17 cellular contexts compared by ENCODE assay signal in the genomic region with DNA sequence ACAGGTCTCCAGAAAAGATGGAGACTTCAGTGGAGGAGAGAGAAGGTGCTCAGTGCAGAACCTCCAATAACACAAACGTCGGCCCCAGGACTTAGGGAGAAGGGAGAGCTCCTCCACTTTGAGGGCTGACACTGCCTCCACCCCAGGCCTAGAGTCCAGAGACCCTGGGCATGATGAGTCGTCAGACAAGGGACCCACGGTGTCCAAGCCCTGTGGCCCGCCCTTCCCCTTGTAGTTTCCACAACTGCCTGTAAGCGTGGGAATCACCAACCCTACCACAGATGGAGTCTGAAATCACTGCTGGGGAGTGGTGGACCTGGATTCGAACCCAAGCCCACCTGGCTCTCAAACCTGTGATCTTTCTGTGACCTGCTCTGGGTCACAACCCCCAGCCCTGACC.
DNase-seq lines count a peak whose midpoint lies in the region; ATAC-seq and TF ChIP-seq lines count a peak whose summit lies in the region.
"Had no signal": no experiment of that assay in that cellular context is flagged by ENCODE, and none has a peak within 500 bp of the region (broad histone marks: within the 10 kb centered on the region; RNA-seq: fewer than 3 reads in every experiment).

No MANE protein-coding gene starts in this region.

- no peak overlapping the region for H3K4me2 ChIP-seq in osteoblast (ENCODE audit: insufficient read depth, low read length)
- H3K4me2 ChIP-seq: GM23338 had no signal

- H3K27me3 ChIP-seq in lower lobe of right lung (ENCODE audit: low read depth) (peaks cover 6% of the 10 kb centered on the region), osteoblast (ENCODE audit: insufficient read depth, low read length) (no peaks in the 10 kb centered on the region), BE2C (no peaks in the 10 kb centered on the region)

- no peaks in the 10 kb centered on the region for H3K36me3 Mint-ChIP-seq in natural killer cell treated with Interleukin-12 subunit alpha and Interleukin-12 subunit beta and Interleukin-15 and Interleukin-18, amount 100 ng/mL, for 72 hours
- H3K36me3 Mint-ChIP-seq in natural killer cell: no peaks in the 10 kb centered on the region
- H3K36me3 Mint-ChIP-seq in activated T-helper 2 cell treated with anti-CD3 and anti-CD28 coated beads, Interferon-gamma antibody, Interleukin-2, Interleukin-4, amounts not matched to agents 10 μg/mL and 5 μg/mL and 100 μg/mL, durations not matched to agents 14 hours and 24 hours and 36 hours (ENCODE audit: low read depth): no peaks in the 10 kb centered on the region
- H3K36me3 Mint-ChIP-seq in activated CD4-positive, alpha-beta T cell treated with anti-CD3 and anti-CD28 coated beads, Interleukin-2, amount 10 ng/mL, durations not matched to agents 7 days and 5 days (ENCODE audit: low read depth): no peaks in the 10 kb centered on the region
- H3K36me3 Mint-ChIP-seq: CD14-positive monocyte; CD4-positive, alpha-beta memory T cell had no signal

- H4K20me1 ChIP-seq in osteoblast (ENCODE audit: insufficient read depth, low read length): no peaks in the 10 kb centered on the region

- no peak overlapping the region for H3K4me3 Mint-ChIP-seq in natural killer cell treated with Interleukin-12 subunit alpha and Interleukin-12 subunit beta and Interleukin-15 and Interleukin-18, amount 100 ng/mL, for 72 hours
- no peak overlapping the region for H3K4me3 Mint-ChIP-seq in natural killer cell
- H3K4me3 Mint-ChIP-seq in activated T-helper 2 cell treated with anti-CD3 and anti-CD28 coated beads, Interferon-gamma antibody, Interleukin-2, Interleukin-4, amounts not matched to agents 10 μg/mL and 5 μg/mL and 100 μg/mL, durations not matched to agents 14 hours and 24 hours and 36 hours (ENCODE audit: low read depth): no peak overlapping the region
- H3K4me3 Mint-ChIP-seq in activated CD4-positive, alpha-beta T cell treated with anti-CD3 and anti-CD28 coated beads, Interleukin-2, amount 10 ng/mL, durations not matched to agents 7 days and 5 days: no peak overlapping the region
- H3K4me3 Mint-ChIP-seq: B cell, CD14-positive monocyte, GM23338 had no signal

- no peak for TF ChIP-seq CTCF in natural killer cell (IDR thresholded peaks at IDR 0.05)
- TF ChIP-seq CTCF in lower lobe of right lung (IDR thresholded peaks at IDR 0.05): no peak
- TF ChIP-seq CTCF in osteoblast (IDR thresholded peaks at IDR 0.05; ENCODE audit: extremely low read depth, low read depth, low read length): no peak
- no peak for TF ChIP-seq CTCF in BE2C (IDR thresholded peaks at IDR 0.05; ENCODE audit: low read depth, low read length)

- no peaks in the 10 kb centered on the region for H3K79me2 ChIP-seq in osteoblast (ENCODE audit: insufficient read depth, low read length)

- intact Hi-C loops in natural killer cell (cut with micrococcal nuclease) (no loop called here), lower lobe of right lung (cut with DNase I) (no loop called here)
- intact Hi-C loops in activated T-helper 2 cell treated with anti-CD3 and anti-CD28 coated beads, Interferon-gamma antibody, Interleukin-2, Interleukin-4, amounts not matched to agents 10 μg/mL and 5 μg/mL and 100 μg/mL, durations not matched to agents 14 hours and 24 hours and 36 hours (cut with micrococcal nuclease): no loop called here

- CTCF ChIA-PET in activated CD4-positive, alpha-beta T cell treated with anti-CD3 and anti-CD28 coated beads, Interleukin-2, amount 10 ng/mL, durations not matched to agents 7 days and 5 days (lab: Charles Lee): no interaction called here

- H3K9me3 Mint-ChIP-seq in natural killer cell treated with Interleukin-12 subunit alpha and Interleukin-12 subunit beta and Interleukin-15 and Interleukin-18, amount 100 ng/mL, for 72 hours: peaks cover 3% of the 10 kb centered on the region
- no peaks in the 10 kb centered on the region for H3K9me3 Mint-ChIP-seq in natural killer cell
- H3K9me3 Mint-ChIP-seq in activated T-helper 2 cell treated with anti-CD3 and anti-CD28 coated beads, Interferon-gamma antibody, Interleukin-2, Interleukin-4, amounts not matched to agents 10 μg/mL and 5 μg/mL and 100 μg/mL, durations not matched to agents 14 hours and 24 hours and 36 hours: no peaks in the 10 kb centered on the region
- H3K9me3 Mint-ChIP-seq in activated CD4-positive, alpha-beta T cell treated with anti-CD3 and anti-CD28 coated beads, Interleukin-2, amount 10 ng/mL, durations not matched to agents 7 days and 5 days: no peaks in the 10 kb centered on the region

- H3K4me3 ChIP-seq in lower lobe of right lung (no peak overlapping the region), osteoblast (ENCODE audit: insufficient read depth, low read length) (no peak overlapping the region), BE2C (ENCODE audit: low read depth, low read length) (no peak overlapping the region)
- H3K4me3 ChIP-seq: GM23338 had no signal

- ATAC-seq in natural killer cell treated with Interleukin-12 subunit alpha and Interleukin-12 subunit beta and Interleukin-15 and Interleukin-18, amount 100 ng/mL, for 72 hours: no peak
- ATAC-seq in natural killer cell: no peak
- no peak for ATAC-seq in lower lobe of right lung
- ATAC-seq: GM23338 had no signal

- H3K9me3 ChIP-seq in lower lobe of right lung (no peaks in the 10 kb centered on the region), osteoblast (ENCODE audit: low read depth, low read length) (no peaks in the 10 kb centered on the region), BE2C (no peaks in the 10 kb centered on the region)

- POLR2A ChIA-PET in activated CD4-positive, alpha-beta T cell treated with anti-CD3 and anti-CD28 coated beads, Interleukin-2, amount 10 ng/mL, durations not matched to agents 7 days and 5 days (lab: Charles Lee): no interaction called here

- H3K27ac Mint-ChIP-seq in natural killer cell treated with Interleukin-12 subunit alpha and Interleukin-12 subunit beta and Interleukin-15 and Interleukin-18, amount 100 ng/mL, for 72 hours: no peak overlapping the region
- H3K27ac Mint-ChIP-seq in natural killer cell: no peak overlapping the region
- no peak overlapping the region for H3K27ac Mint-ChIP-seq in activated T-helper 2 cell treated with anti-CD3 and anti-CD28 coated beads, Interferon-gamma antibody, Interleukin-2, Interleukin-4, amounts not matched to agents 10 μg/mL and 5 μg/mL and 100 μg/mL, durations not matched to agents 14 hours and 24 hours and 36 hours
- H3K27ac Mint-ChIP-seq in activated CD4-positive, alpha-beta T cell treated with anti-CD3 and anti-CD28 coated beads, Interleukin-2, amount 10 ng/mL, durations not matched to agents 7 days and 5 days: no peak overlapping the region
- H3K27ac Mint-ChIP-seq: B cell, CD14-positive monocyte, GM23338 had no signal

- H3K4me1 ChIP-seq in lower lobe of right lung: no peaks in the 10 kb centered on the region
- no peaks in the 10 kb centered on the region for H3K4me1 ChIP-seq in osteoblast (ENCODE audit: insufficient read depth, low read length)
- H3K4me1 ChIP-seq in BE2C: no peaks in the 10 kb centered on the region

- no peaks in the 10 kb centered on the region for H3K4me1 Mint-ChIP-seq in natural killer cell treated with Interleukin-12 subunit alpha and Interleukin-12 subunit beta and Interleukin-15 and Interleukin-18, amount 100 ng/mL, for 72 hours (ENCODE audit: low read depth in 2 of 2)
- H3K4me1 Mint-ChIP-seq in natural killer cell: no peaks in the 10 kb centered on the region
- no peaks in the 10 kb centered on the region for H3K4me1 Mint-ChIP-seq in activated T-helper 2 cell treated with anti-CD3 and anti-CD28 coated beads, Interferon-gamma antibody, Interleukin-2, Interleukin-4, amounts not matched to agents 10 μg/mL and 5 μg/mL and 100 μg/mL, durations not matched to agents 14 hours and 24 hours and 36 hours (ENCODE audit: low read depth)
- H3K4me1 Mint-ChIP-seq in activated CD4-positive, alpha-beta T cell treated with anti-CD3 and anti-CD28 coated beads, Interleukin-2, amount 10 ng/mL, durations not matched to agents 7 days and 5 days: no peaks in the 10 kb centered on the region
- H3K4me1 Mint-ChIP-seq: B cell, CD14-positive monocyte had no signal

- peak; percentile 23 for DNase-seq in natural killer cell treated with Interleukin-12 subunit alpha and Interleukin-12 subunit beta and Interleukin-15 and Interleukin-18, amount 100 ng/mL, for 72 hours (ENCODE audit: low spot score)
- DNase-seq in natural killer cell: no peak
- peak; percentile 27 for DNase-seq in lower lobe of right lung
- DNase-seq in osteoblast (ENCODE audit: insufficient read length, low spot score, missing footprints): peak; percentile 1
- no peak for DNase-seq in activated T-helper 2 cell treated with anti-CD3 and anti-CD28 coated beads, Interferon-gamma antibody, Interleukin-2, Interleukin-4, amounts not matched to agents 10 μg/mL and 5 μg/mL and 100 μg/mL, durations not matched to agents 14 hours and 24 hours and 36 hours (ENCODE audit: low spot score)
- DNase-seq in superior temporal gyrus (ENCODE audit: extremely low spot score): no peak
- DNase-seq in BE2C: no peak
- no peak for DNase-seq in activated CD4-positive, alpha-beta T cell treated with anti-CD3 and anti-CD28 coated beads, Interleukin-2, amount 10 ng/mL, durations not matched to agents 7 days and 5 days
- DNase-seq: 8988T; CD4-positive, alpha-beta memory T cell; DMS153; DMS79; GDM1; HCEC 1CT had no signal

- H3K27ac ChIP-seq in lower lobe of right lung (no peak overlapping the region), osteoblast (ENCODE audit: low read depth, low read length) (no peak overlapping the region)

- no peaks in the 10 kb centered on the region for H3K36me3 ChIP-seq in lower lobe of right lung
- no peaks in the 10 kb centered on the region for H3K36me3 ChIP-seq in osteoblast (ENCODE audit: insufficient read depth, low read length)
- no peaks in the 10 kb centered on the region for H3K36me3 ChIP-seq in BE2C

- peaks cover 2 to 13% of the 10 kb centered on the region in 2 donors for H3K27me3 Mint-ChIP-seq in natural killer cell treated with Interleukin-12 subunit alpha and Interleukin-12 subunit beta and Interleukin-15 and Interleukin-18, amount 100 ng/mL, for 72 hours
- peaks cover 3% of the 10 kb centered on the region in 2 donors for H3K27me3 Mint-ChIP-seq in natural killer cell (ENCODE audit: low read depth in 2 of 2)
- H3K27me3 Mint-ChIP-seq in activated T-helper 2 cell treated with anti-CD3 and anti-CD28 coated beads, Interferon-gamma antibody, Interleukin-2, Interleukin-4, amounts not matched to agents 10 μg/mL and 5 μg/mL and 100 μg/mL, durations not matched to agents 14 hours and 24 hours and 36 hours (ENCODE audit: low read depth): no peaks in the 10 kb centered on the region
- no peaks in the 10 kb centered on the region for H3K27me3 Mint-ChIP-seq in activated CD4-positive, alpha-beta T cell treated with anti-CD3 and anti-CD28 coated beads, Interleukin-2, amount 10 ng/mL, durations not matched to agents 7 days and 5 days
- H3K27me3 Mint-ChIP-seq: B cell had no signal

- H2AFZ ChIP-seq in osteoblast (ENCODE audit: low read length): no peak overlapping the region
- H2AFZ ChIP-seq: GM23338 had no signal

Comparison
In these comparisons a context has a peak if more than half of its experiments do, and no peak if none do; other contexts are left out.
1. DNase-seq: peak in natural killer cell treated with Interleukin-12 subunit alpha and Interleukin-12 subunit beta and Interleukin-15 and Interleukin-18, amount 100 ng/mL, for 72 hours (single experiment), lower lobe of right lung (single experiment) and osteoblast (single experiment); none in natural killer cell (single experiment), activated T-helper 2 cell treated with anti-CD3 and anti-CD28 coated beads, Interferon-gamma antibody, Interleukin-2, Interleukin-4, amounts not matched to agents 10 μg/mL and 5 μg/mL and 100 μg/mL, durations not matched to agents 14 hours and 24 hours and 36 hours (single experiment), superior temporal gyrus (single experiment), BE2C (single experiment) and activated CD4-positive, alpha-beta T cell treated with anti-CD3 and anti-CD28 coated beads, Interleukin-2, amount 10 ng/mL, durations not matched to agents 7 days and 5 days (single experiment).